ENCODE assay signal across 1 cellular context in genomic region chr16:3182608-3183444, GRCh38.
TF ChIP-seq lines count a peak whose summit lies in the region.

No MANE protein-coding gene starts in this region.

TF ChIP-seq in HepG2, 621 proteins besides CTCF, POLR2A, EP300 and RAD21 (continued from another document and continues in another):
- TF ChIP-seq ZNF512B (CRISPR knock-in tag; IDR thresholded peaks at IDR 0.05; ENCODE audit: borderline replicate concordance) (peak; percentile 59; the same call in 1 of the 2 replicates), ZMYM2 (CRISPR knock-in tag; IDR thresholded peaks at IDR 0.05) (peak; percentile 73; the same call in 1 of the 2 replicates), ZNF619 (CRISPR knock-in tag; IDR thresholded peaks at IDR 0.05) (peak; percentile 76; the same call in 1 of the 2 replicates), MEIS2 (CRISPR knock-in tag; IDR thresholded peaks at IDR 0.05) (peak; percentile 52; the same call in 1 of the 2 replicates), ZNF326 (CRISPR knock-in tag; IDR thresholded peaks at IDR 0.05; ENCODE audit: borderline replicate concordance) (no peak), KDM2A (CRISPR knock-in tag; IDR thresholded peaks at IDR 0.05; ENCODE audit: borderline replicate concordance, low read depth) (peak; percentile 93), SNAPC2 (CRISPR knock-in tag; IDR thresholded peaks at IDR 0.05) (no peak), ZSCAN31 (CRISPR knock-in tag; IDR thresholded peaks at IDR 0.05; ENCODE audit: low read depth) (peak; percentile 37; the same call in 1 of the 2 replicates), ZFY (CRISPR knock-in tag; IDR thresholded peaks at IDR 0.05) (peak; percentile 45), TOPORS (CRISPR knock-in tag; IDR thresholded peaks at IDR 0.05) (peak; percentile 92; the same call in 1 of the 2 replicates), MXD4 (CRISPR knock-in tag; IDR thresholded peaks at IDR 0.05) (peak; percentile 81; the same call in 1 of the 2 replicates), MAFK (conservative IDR thresholded peaks at IDR 0.05 in 1 of 2, IDR thresholded peaks at IDR 0.05 in 1 of 2; ENCODE audit: low read length in 2 of 2) (no peak), ZNF614 (CRISPR knock-in tag; IDR thresholded peaks at IDR 0.05; ENCODE audit: borderline replicate concordance) (0 out of 2 replicates have a peak, but pooled peaks have one; percentile 50), ZFP82 (CRISPR knock-in tag; IDR thresholded peaks at IDR 0.05; ENCODE audit: borderline replicate concordance) (peak; percentile 83; the same call in 1 of the 2 replicates), ZNF280D (CRISPR knock-in tag; IDR thresholded peaks at IDR 0.05) (peak; percentile 76; the same call in 1 of the 2 replicates), ZNF12 (CRISPR knock-in tag; IDR thresholded peaks at IDR 0.05) (0 out of 2 replicates have a peak, but pooled peaks have one; percentile 23), ADNP (CRISPR knock-in tag; IDR thresholded peaks at IDR 0.05) (peak; percentile 68; the same call in 1 of the 2 replicates), TIGD3 (CRISPR knock-in tag; IDR thresholded peaks at IDR 0.05; ENCODE audit: borderline replicate concordance) (peak; percentile 50; the same call in 1 of the 2 replicates), TAF15 (IDR thresholded peaks at IDR 0.05; ENCODE audit: low read depth, low read length, poor library complexity, severe bottlenecking) (no peak), CREM (IDR thresholded peaks at IDR 0.05) (no peak), CREM (CRISPR knock-in tag; IDR thresholded peaks at IDR 0.05) (no peak), ZNF777 (CRISPR knock-in tag; IDR thresholded peaks at IDR 0.05) (peak; percentile 67), CAMTA2 (CRISPR knock-in tag; IDR thresholded peaks at IDR 0.05; ENCODE audit: borderline replicate concordance) (no peak), ZHX1 (CRISPR knock-in tag; IDR thresholded peaks at IDR 0.05; ENCODE audit: low read depth) (0 out of 2 replicates have a peak, but pooled peaks have one; percentile 32), ZKSCAN8 (CRISPR knock-in tag; IDR thresholded peaks at IDR 0.05; ENCODE audit: borderline replicate concordance) (peak; percentile 40; the same call in 1 of the 2 replicates), ZNF350 (CRISPR knock-in tag; IDR thresholded peaks at IDR 0.05; ENCODE audit: borderline replicate concordance, low read depth) (peak; percentile 71), CBX5 (CRISPR knock-in tag; IDR thresholded peaks at IDR 0.05; ENCODE audit: borderline replicate concordance) (peak; percentile 46; the same call in 1 of the 2 replicates), NFIB (CRISPR knock-in tag; IDR thresholded peaks at IDR 0.05; ENCODE audit: borderline replicate concordance) (no peak), ZNF383 (CRISPR knock-in tag; IDR thresholded peaks at IDR 0.05; ENCODE audit: borderline replicate concordance) (no peak), ZFAT (CRISPR knock-in tag; conservative IDR thresholded peaks at IDR 0.05) (no peak), MYC (CRISPR knock-in tag; IDR thresholded peaks at IDR 0.05; ENCODE audit: borderline replicate concordance) (peak; percentile 56; the same call in 1 of the 2 replicates), ZNF33A (CRISPR knock-in tag; IDR thresholded peaks at IDR 0.05; ENCODE audit: borderline replicate concordance) (peak; percentile 80; the same call in 1 of the 2 replicates), HNRNPLL (IDR thresholded peaks at IDR 0.05; ENCODE audit: low read depth, low read length, poor library complexity, severe bottlenecking) (no peak), SMC3 (IDR thresholded peaks at IDR 0.05; ENCODE audit: low read length) (no peak), PTBP1 (IDR thresholded peaks at IDR 0.05; ENCODE audit: low read depth, low read length, poor library complexity, severe bottlenecking) (no peak), ZNF563 (CRISPR knock-in tag; IDR thresholded peaks at IDR 0.05) (peak; percentile 65), ZBTB7B (CRISPR knock-in tag; IDR thresholded peaks at IDR 0.05) (peak; percentile 62; the same call in 1 of the 2 replicates), ZNF776 (CRISPR knock-in tag; IDR thresholded peaks at IDR 0.05) (peak; percentile 73), SOX13 (IDR thresholded peaks at IDR 0.05) (no peak), SOX13 (CRISPR knock-in tag; conservative IDR thresholded peaks at IDR 0.05 in 1 of 2, IDR thresholded peaks at IDR 0.05 in 1 of 2) (peak in 1 of 2 experiments; percentile 8; a peak in 1 of 4 replicates), ZNF501 (CRISPR knock-in tag; IDR thresholded peaks at IDR 0.05) (peak; percentile 26; the same call in 1 of the 2 replicates)
- TF ChIP-seq, protein P1, sequence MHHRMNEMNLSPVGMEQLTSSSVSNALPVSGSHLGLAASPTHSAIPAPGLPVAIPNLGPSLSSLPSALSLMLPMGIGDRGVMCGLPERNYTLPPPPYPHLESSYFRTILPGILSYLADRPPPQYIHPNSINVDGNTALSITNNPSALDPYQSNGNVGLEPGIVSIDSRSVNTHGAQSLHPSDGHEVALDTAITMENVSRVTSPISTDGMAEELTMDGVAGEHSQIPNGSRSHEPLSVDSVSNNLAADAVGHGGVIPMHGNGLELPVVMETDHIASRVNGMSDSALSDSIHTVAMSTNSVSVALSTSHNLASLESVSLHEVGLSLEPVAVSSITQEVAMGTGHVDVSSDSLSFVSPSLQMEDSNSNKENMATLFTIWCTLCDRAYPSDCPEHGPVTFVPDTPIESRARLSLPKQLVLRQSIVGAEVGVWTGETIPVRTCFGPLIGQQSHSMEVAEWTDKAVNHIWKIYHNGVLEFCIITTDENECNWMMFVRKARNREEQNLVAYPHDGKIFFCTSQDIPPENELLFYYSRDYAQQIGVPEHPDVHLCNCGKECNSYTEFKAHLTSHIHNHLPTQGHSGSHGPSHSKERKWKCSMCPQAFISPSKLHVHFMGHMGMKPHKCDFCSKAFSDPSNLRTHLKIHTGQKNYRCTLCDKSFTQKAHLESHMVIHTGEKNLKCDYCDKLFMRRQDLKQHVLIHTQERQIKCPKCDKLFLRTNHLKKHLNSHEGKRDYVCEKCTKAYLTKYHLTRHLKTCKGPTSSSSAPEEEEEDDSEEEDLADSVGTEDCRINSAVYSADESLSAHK (CRISPR knock-in tag; IDR thresholded peaks at IDR 0.05; ENCODE audit: borderline replicate concordance) = no peak
- TF ChIP-seq, protein P2, sequence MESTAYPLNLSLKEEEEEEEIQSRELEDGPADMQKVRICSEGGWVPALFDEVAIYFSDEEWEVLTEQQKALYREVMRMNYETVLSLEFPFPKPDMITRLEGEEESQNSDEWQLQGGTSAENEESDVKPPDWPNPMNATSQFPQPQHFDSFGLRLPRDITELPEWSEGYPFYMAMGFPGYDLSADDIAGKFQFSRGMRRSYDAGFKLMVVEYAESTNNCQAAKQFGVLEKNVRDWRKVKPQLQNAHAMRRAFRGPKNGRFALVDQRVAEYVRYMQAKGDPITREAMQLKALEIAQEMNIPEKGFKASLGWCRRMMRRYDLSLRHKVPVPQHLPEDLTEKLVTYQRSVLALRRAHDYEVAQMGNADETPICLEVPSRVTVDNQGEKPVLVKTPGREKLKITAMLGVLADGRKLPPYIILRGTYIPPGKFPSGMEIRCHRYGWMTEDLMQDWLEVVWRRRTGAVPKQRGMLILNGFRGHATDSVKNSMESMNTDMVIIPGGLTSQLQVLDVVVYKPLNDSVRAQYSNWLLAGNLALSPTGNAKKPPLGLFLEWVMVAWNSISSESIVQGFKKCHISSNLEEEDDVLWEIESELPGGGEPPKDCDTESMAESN (CRISPR knock-in tag; conservative IDR thresholded peaks at IDR 0.05) = peak; percentile 19
- TF ChIP-seq, protein P3, sequence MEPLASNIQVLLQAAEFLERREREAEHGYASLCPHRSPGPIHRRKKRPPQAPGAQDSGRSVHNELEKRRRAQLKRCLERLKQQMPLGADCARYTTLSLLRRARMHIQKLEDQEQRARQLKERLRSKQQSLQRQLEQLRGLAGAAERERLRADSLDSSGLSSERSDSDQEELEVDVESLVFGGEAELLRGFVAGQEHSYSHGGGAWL (CRISPR knock-in tag; IDR thresholded peaks at IDR 0.05) = peak; percentile 46
- TF ChIP-seq, protein P4, sequence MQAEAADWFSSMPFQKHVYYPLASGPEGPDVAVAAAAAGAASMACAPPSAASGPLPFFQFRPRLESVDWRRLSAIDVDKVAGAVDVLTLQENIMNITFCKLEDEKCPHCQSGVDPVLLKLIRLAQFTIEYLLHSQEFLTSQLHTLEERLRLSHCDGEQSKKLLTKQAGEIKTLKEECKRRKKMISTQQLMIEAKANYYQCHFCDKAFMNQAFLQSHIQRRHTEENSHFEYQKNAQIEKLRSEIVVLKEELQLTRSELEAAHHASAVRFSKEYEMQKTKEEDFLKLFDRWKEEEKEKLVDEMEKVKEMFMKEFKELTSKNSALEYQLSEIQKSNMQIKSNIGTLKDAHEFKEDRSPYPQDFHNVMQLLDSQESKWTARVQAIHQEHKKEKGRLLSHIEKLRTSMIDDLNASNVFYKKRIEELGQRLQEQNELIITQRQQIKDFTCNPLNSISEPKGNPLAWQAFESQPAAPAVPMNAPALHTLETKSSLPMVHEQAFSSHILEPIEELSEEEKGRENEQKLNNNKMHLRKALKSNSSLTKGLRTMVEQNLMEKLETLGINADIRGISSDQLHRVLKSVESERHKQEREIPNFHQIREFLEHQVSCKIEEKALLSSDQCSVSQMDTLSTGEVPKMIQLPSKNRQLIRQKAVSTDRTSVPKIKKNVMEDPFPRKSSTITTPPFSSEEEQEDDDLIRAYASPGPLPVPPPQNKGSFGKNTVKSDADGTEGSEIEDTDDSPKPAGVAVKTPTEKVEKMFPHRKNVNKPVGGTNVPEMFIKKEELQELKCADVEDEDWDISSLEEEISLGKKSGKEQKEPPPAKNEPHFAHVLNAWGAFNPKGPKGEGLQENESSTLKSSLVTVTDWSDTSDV (CRISPR knock-in tag; IDR thresholded peaks at IDR 0.05) = no peak; the same call in 1 of the 2 replicates
